17 cellular contexts compared by ENCODE assay signal in genomic region chr20:41091926-41092325, GRCh38. TPM values are rescaled to one million over a fixed set of nuclear protein-coding genes. Genes with fewer than 3 reads are reported as not detected.
DNase-seq lines count a peak whose midpoint lies in the region; ATAC-seq and TF ChIP-seq lines count a peak whose summit lies in the region.
"Had no signal": no experiment of that assay in that cellular context is flagged by ENCODE, and none has a peak within 500 bp of the region (broad histone marks: within the 10 kb centered on the region; RNA-seq: fewer than 3 reads in every experiment).

No MANE protein-coding gene starts in this region.

- CTCF ChIA-PET in activated CD4-positive, alpha-beta T cell treated with anti-CD3 and anti-CD28 coated beads for 36 hours (lab: Charles Lee) = interaction anchor here (1.7 to 13.0 kb wide), 2 partner anchors 104 to 123 kb away, joined by 9 to 279 read pairs; no protein-coding TSS in a partner anchor

- TF ChIP-seq CTCF in C4-2B (conservative IDR thresholded peaks at IDR 0.05) = no peak

- H3K36me3 Mint-ChIP-seq in activated CD4-positive, alpha-beta T cell treated with anti-CD3 and anti-CD28 coated beads for 36 hours (ENCODE audit: low read depth) = peaks cover 46% of the 10 kb centered on the region
- H3K36me3 Mint-ChIP-seq in activated CD4-positive, alpha-beta T cell treated with anti-CD3 and anti-CD28 coated beads, Interleukin-2, amount 10 ng/mL, durations not matched to agents 24 days and 14 days (ENCODE audit: low read depth) = peaks cover 58% of the 10 kb centered on the region
- H3K36me3 Mint-ChIP-seq in T-helper 17 cell (ENCODE audit: low read depth) = peaks cover 10% of the 10 kb centered on the region
- H3K36me3 Mint-ChIP-seq in stimulated activated effector memory CD8-positive, alpha-beta T cell treated with anti-CD3 and anti-CD28 coated beads, Interleukin-12 subunit alpha, Interleukin-12 subunit beta, amount 100 ng/mL, for 72 hours = peaks cover 97% of the 10 kb centered on the region

- H3K27ac Mint-ChIP-seq in activated CD4-positive, alpha-beta T cell treated with anti-CD3 and anti-CD28 coated beads for 36 hours = peak overlapping the region; percentile 41
- no peak overlapping the region for H3K27ac Mint-ChIP-seq in activated CD4-positive, alpha-beta T cell treated with anti-CD3 and anti-CD28 coated beads, Interleukin-2, amount 10 ng/mL, durations not matched to agents 24 days and 14 days
- peak overlapping the region; percentile 68 for H3K27ac Mint-ChIP-seq in T-helper 17 cell
- H3K27ac Mint-ChIP-seq in stimulated activated effector memory CD8-positive, alpha-beta T cell treated with anti-CD3 and anti-CD28 coated beads, Interleukin-12 subunit alpha, Interleukin-12 subunit beta, amount 100 ng/mL, for 72 hours = no peak overlapping the region

- DNase-seq in activated CD4-positive, alpha-beta T cell treated with anti-CD3 and anti-CD28 coated beads for 36 hours = no peak
- DNase-seq in activated CD4-positive, alpha-beta T cell treated with anti-CD3 and anti-CD28 coated beads, Interleukin-2, amount 10 ng/mL, durations not matched to agents 24 days and 14 days = no peak
- DNase-seq in T-helper 17 cell (no peak), fibroblast of gingiva (ENCODE audit: low read depth) (peak; percentile 28), DMS114 treated with DMSO at 0.1 percent for 48 hours (lab: John Stamatoyannopoulos, UW; ENCODE audit: unreplicated experiment) (no peak), GM19240 (ENCODE audit: insufficient read length, low spot score) (no peak)
- DNase-seq in stimulated activated effector memory CD8-positive, alpha-beta T cell treated with anti-CD3 and anti-CD28 coated beads, Interleukin-12 subunit alpha, Interleukin-12 subunit beta, amount 100 ng/mL, for 72 hours (ENCODE audit: low spot score in 2 of 2) = no peak
- DNase-seq: HCEC 1CT, MM.1S, NCI-H1105, NCI-H1694 treated with DMSO at 0.1 percent for 48 hours, NCI-H2171, NCI-H82, Right ventricle myocardium superior had no signal

- intact Hi-C loops in activated CD4-positive, alpha-beta T cell treated with anti-CD3 and anti-CD28 coated beads for 36 hours (cut with DNase I, micrococcal nuclease) = loop anchor here in 1 of 2 experiments (10.0 kb wide), 1 partner anchor 337 kb away; no protein-coding TSS in a partner anchor
- intact Hi-C loops in activated CD4-positive, alpha-beta T cell treated with anti-CD3 and anti-CD28 coated beads, Interleukin-2, amount 10 ng/mL, durations not matched to agents 24 days and 14 days (cut with micrococcal nuclease) = loop anchor here (5.0 kb wide), 1 partner anchor 65 kb away; the partner anchor contains the start of gene TOP1

- no peaks in the 10 kb centered on the region for H3K27me3 Mint-ChIP-seq in activated CD4-positive, alpha-beta T cell treated with anti-CD3 and anti-CD28 coated beads for 36 hours
- H3K27me3 Mint-ChIP-seq in activated CD4-positive, alpha-beta T cell treated with anti-CD3 and anti-CD28 coated beads, Interleukin-2, amount 10 ng/mL, durations not matched to agents 24 days and 14 days = no peaks in the 10 kb centered on the region
- no peaks in the 10 kb centered on the region for H3K27me3 Mint-ChIP-seq in T-helper 17 cell

- POLR2A ChIA-PET in activated CD4-positive, alpha-beta T cell treated with anti-CD3 and anti-CD28 coated beads for 36 hours (lab: Charles Lee) = interaction anchor here (0.5 kb wide), 1 partner anchor 64 kb away, joined by 3 read pairs; no protein-coding TSS in a partner anchor

- H3K4me3 Mint-ChIP-seq in activated CD4-positive, alpha-beta T cell treated with anti-CD3 and anti-CD28 coated beads for 36 hours = no peak overlapping the region
- no peak overlapping the region for H3K4me3 Mint-ChIP-seq in activated CD4-positive, alpha-beta T cell treated with anti-CD3 and anti-CD28 coated beads, Interleukin-2, amount 10 ng/mL, durations not matched to agents 24 days and 14 days
- H3K4me3 Mint-ChIP-seq in T-helper 17 cell = no peak overlapping the region
- no peak overlapping the region for H3K4me3 Mint-ChIP-seq in stimulated activated effector memory CD8-positive, alpha-beta T cell treated with anti-CD3 and anti-CD28 coated beads, Interleukin-12 subunit alpha, Interleukin-12 subunit beta, amount 100 ng/mL, for 72 hours

- no peaks in the 10 kb centered on the region for H3K9me3 ChIP-seq in T-helper 17 cell (ENCODE audit: control insufficient read depth, low read length, poor library complexity, severe bottlenecking)
- H3K9me3 ChIP-seq: BLaER1 treated with 17β-estradiol and CSF1 and Interleukin-3, amounts not matched to agents 10 nM and 100 nM had no signal

- no peaks in the 10 kb centered on the region for H3K9me3 Mint-ChIP-seq in activated CD4-positive, alpha-beta T cell treated with anti-CD3 and anti-CD28 coated beads for 36 hours (ENCODE audit: low read depth)
- H3K9me3 Mint-ChIP-seq in activated CD4-positive, alpha-beta T cell treated with anti-CD3 and anti-CD28 coated beads, Interleukin-2, amount 10 ng/mL, durations not matched to agents 24 days and 14 days = no peaks in the 10 kb centered on the region
- H3K9me3 Mint-ChIP-seq in stimulated activated effector memory CD8-positive, alpha-beta T cell treated with anti-CD3 and anti-CD28 coated beads, Interleukin-12 subunit alpha, Interleukin-12 subunit beta, amount 100 ng/mL, for 72 hours = no peaks in the 10 kb centered on the region

- H3K4me1 Mint-ChIP-seq in activated CD4-positive, alpha-beta T cell treated with anti-CD3 and anti-CD28 coated beads for 36 hours = peaks cover 14% of the 10 kb centered on the region
- H3K4me1 Mint-ChIP-seq in activated CD4-positive, alpha-beta T cell treated with anti-CD3 and anti-CD28 coated beads, Interleukin-2, amount 10 ng/mL, durations not matched to agents 24 days and 14 days = peaks cover 11% of the 10 kb centered on the region
- peaks cover 15% of the 10 kb centered on the region for H3K4me1 Mint-ChIP-seq in T-helper 17 cell
- H3K4me1 Mint-ChIP-seq in stimulated activated effector memory CD8-positive, alpha-beta T cell treated with anti-CD3 and anti-CD28 coated beads, Interleukin-12 subunit alpha, Interleukin-12 subunit beta, amount 100 ng/mL, for 72 hours = peaks cover 5% of the 10 kb centered on the region

- H3K27ac ChIP-seq in C4-2B = peak overlapping the region; percentile 43; the same call in 1 of the 2 replicates
- H3K27ac ChIP-seq: BLaER1 treated with 17β-estradiol and CSF1 and Interleukin-3, amounts not matched to agents 10 nM and 100 nM; KMS-11 had no signal

- ATAC-seq in activated CD4-positive, alpha-beta T cell treated with anti-CD3 and anti-CD28 coated beads for 36 hours = no peak
- ATAC-seq in T-helper 17 cell = no peak
- ATAC-seq in stimulated activated effector memory CD8-positive, alpha-beta T cell treated with anti-CD3 and anti-CD28 coated beads, Interleukin-12 subunit alpha, Interleukin-12 subunit beta, amount 100 ng/mL, for 72 hours = no peak

RNA-seq across cellular contexts. Expression of gene PLCG1, which starts 45.4 kb away (rescaled TPM):
- total RNA-seq in activated CD4-positive, alpha-beta T cell treated with anti-CD3 and anti-CD28 coated beads for 36 hours = 100 to 1,000 TPM; 185 to 230 TPM
- total RNA-seq in activated CD4-positive, alpha-beta T cell treated with anti-CD3 and anti-CD28 coated beads, Interleukin-2, amount 10 ng/mL, durations not matched to agents 24 days and 14 days = 246 and 255 TPM in 2 replicates
- 100 to 1,000 TPM; 420 to 428 TPM for total RNA-seq in T-helper 17 cell

Comparison
In these comparisons a context has a peak if more than half of its experiments do, and no peak if none do; other contexts are left out.
1. H3K27ac Mint-ChIP-seq: peak in activated CD4-positive, alpha-beta T cell treated with anti-CD3 and anti-CD28 coated beads for 36 hours (single experiment) and T-helper 17 cell (single experiment); none in activated CD4-positive, alpha-beta T cell treated with anti-CD3 and anti-CD28 coated beads, Interleukin-2, amount 10 ng/mL, durations not matched to agents 24 days and 14 days (single experiment) and stimulated activated effector memory CD8-positive, alpha-beta T cell treated with anti-CD3 and anti-CD28 coated beads, Interleukin-12 subunit alpha, Interleukin-12 subunit beta, amount 100 ng/mL, for 72 hours (single experiment).